8 cellular contexts compared by ENCODE assay signal in genomic region chrX:53081925-53082772, GRCh38. TPM values are rescaled to one million over a fixed set of nuclear protein-coding genes. Genes with fewer than 3 reads are reported as not detected.
A peak's percentile ranks its signal among the peaks of the same experiment; 100 is the strongest.
DNase-seq lines count a peak whose midpoint lies in the region; ATAC-seq and TF ChIP-seq lines count a peak whose summit lies in the region.

TSS of gene TSPYL2 (plus strand) at chrX:53082367. CDS start at chrX:53082499, 132 bp downstream.

- H3K27me3 ChIP-seq in cardiac muscle cell (no peaks in the 10 kb centered on the region), parathyroid adenoma (ENCODE audit: control insufficient read depth, insufficient read depth, low read length) (no peaks in the 10 kb centered on the region), tibial nerve (peaks cover 0 to 11% of the 10 kb centered on the region in 2 donors)

- H3K9me3 ChIP-seq in cardiac muscle cell (ENCODE audit: low read depth), result no peaks in the 10 kb centered on the region
- no peaks in the 10 kb centered on the region for H3K9me3 ChIP-seq in parathyroid adenoma (ENCODE audit: control insufficient read depth, low read length)
- H3K9me3 ChIP-seq in tibial nerve, result no peaks in the 10 kb centered on the region

- TF ChIP-seq POLR2A in tibial nerve (IDR thresholded peaks at IDR 0.05), result peak; percentile 90 to 99

- WGBS in tibial nerve, 2 donors, result 1 to 41% methylated on average over 56 to 84 of the region's 86 CpGs

- H3K4me1 ChIP-seq in cardiac muscle cell (ENCODE audit: low read depth), result peaks cover 5% of the 10 kb centered on the region
- peaks cover 6% of the 10 kb centered on the region for H3K4me1 ChIP-seq in parathyroid adenoma
- peaks cover 0 to 25% (median 3%) of the 10 kb centered on the region in 4 donors for H3K4me1 ChIP-seq in tibial nerve

- peak within 1 kb of the TSS; percentile 90 for H3K4me3 Mint-ChIP-seq in activated naive CD8-positive, alpha-beta T cell treated with anti-CD3 and anti-CD28 coated beads, Interleukin-2, amount 50 U/mL, for 24 hours

- ATAC-seq in HG02763 (IDR thresholded peaks at IDR 0.05; ENCODE audit: unreplicated experiment), result peak; percentile 91
- ATAC-seq in activated naive CD8-positive, alpha-beta T cell treated with anti-CD3 and anti-CD28 coated beads, Interleukin-2, amount 50 U/mL, for 24 hours, result peak; percentile 91

- peak within 1 kb of the TSS; percentile 42 for H2AFZ ChIP-seq in parathyroid adenoma

- H3K27ac Mint-ChIP-seq in activated naive CD8-positive, alpha-beta T cell treated with anti-CD3 and anti-CD28 coated beads, Interleukin-2, amount 50 U/mL, for 24 hours, result peak within 1 kb of the TSS; percentile 97

- peaks cover 47% of the 10 kb centered on the region for H3K4me1 Mint-ChIP-seq in activated naive CD8-positive, alpha-beta T cell treated with anti-CD3 and anti-CD28 coated beads, Interleukin-2, amount 50 U/mL, for 24 hours

- peak within 1 kb of the TSS; percentile 94 for H3K27ac ChIP-seq in cardiac muscle cell
- H3K27ac ChIP-seq in parathyroid adenoma, result peak within 1 kb of the TSS; percentile 93
- peak within 1 kb of the TSS; percentile 92 to 98 (median 96) for H3K27ac ChIP-seq in tibial nerve

- TF ChIP-seq EP300 in tibial nerve (IDR thresholded peaks at IDR 0.05), result peak; percentile 26 to 99

- H3K79me2 ChIP-seq in parathyroid adenoma, result peaks cover 2% of the 10 kb centered on the region

- H3K9me3 Mint-ChIP-seq in activated naive CD8-positive, alpha-beta T cell treated with anti-CD3 and anti-CD28 coated beads, Interleukin-2, amount 50 U/mL, for 24 hours, result no peaks in the 10 kb centered on the region

- TF ChIP-seq CTCF in GM12865 (IDR thresholded peaks at IDR 0.05; ENCODE audit: insufficient read depth, low read depth, low read length, missing control alignments) (no peak), cardiac muscle cell (IDR thresholded peaks at IDR 0.05; ENCODE audit: low read depth, low read length) (no peak), parathyroid adenoma (IDR thresholded peaks at IDR 0.05) (no peak), tibial nerve (IDR thresholded peaks at IDR 0.05) (peak in 2 of 5 experiments; percentile 39 to 42)

- H3K4me3 ChIP-seq in GM12865 (ENCODE audit: low read depth, low read length) (peak within 1 kb of the TSS; percentile 73), cardiac muscle cell (peak within 1 kb of the TSS; percentile 73), parathyroid adenoma (ENCODE audit: low read depth, low read length) (peak within 1 kb of the TSS; percentile 73), tibial nerve (peak within 1 kb of the TSS; percentile 55 to 83 (median 70))

- H3K27me3 Mint-ChIP-seq in activated naive CD8-positive, alpha-beta T cell treated with anti-CD3 and anti-CD28 coated beads, Interleukin-2, amount 50 U/mL, for 24 hours, result no peaks in the 10 kb centered on the region

- H3K36me3 Mint-ChIP-seq in activated naive CD8-positive, alpha-beta T cell treated with anti-CD3 and anti-CD28 coated beads, Interleukin-2, amount 50 U/mL, for 24 hours (ENCODE audit: low read depth), result peaks cover 20% of the 10 kb centered on the region

- peak within 1 kb of the TSS; percentile 79 for H3K4me2 ChIP-seq in parathyroid adenoma (ENCODE audit: low read length)

- peaks cover 10% of the 10 kb centered on the region for H3K36me3 ChIP-seq in cardiac muscle cell
- no peaks in the 10 kb centered on the region for H3K36me3 ChIP-seq in parathyroid adenoma (ENCODE audit: control insufficient read depth, insufficient read depth, low read length)
- H3K36me3 ChIP-seq in tibial nerve, result peaks cover 0 to 14% (median 0%) of the 10 kb centered on the region in 3 donors

- H3K9ac ChIP-seq in parathyroid adenoma, result peak within 1 kb of the TSS; percentile 91

- DNase-seq in GM12865 (ENCODE audit: low read depth) (peak; percentile 96), NCI-H1417 treated with DMSO at 0.1 percent for 48 hours (lab: John Stamatoyannopoulos, UW) (peak; percentile 79), SW480 (ENCODE audit: low spot score) (peak; percentile 92), cardiac muscle cell (ENCODE audit: low read depth in 1 of 2, low spot score in 1 of 2) (peak; percentile 92 to 98), tibial nerve (ENCODE audit: low spot score in 2 of 2) (peak; percentile 86 to 87)
- peak; percentile 92 for DNase-seq in activated naive CD8-positive, alpha-beta T cell treated with anti-CD3 and anti-CD28 coated beads, Interleukin-2, amount 50 U/mL, for 24 hours

RNA-seq across cellular contexts. Expression of gene TSPYL2, which starts in this region (rescaled TPM):
- total RNA-seq in cardiac muscle cell (33.4 and 36.8 TPM in 2 replicates), tibial nerve (100 to 1,000 TPM; 142 to 210 (median 180) TPM)
- 36.1 and 50.8 TPM in 2 replicates for polyA plus RNA-seq in cardiac muscle cell

Comparison
In these comparisons a context has a peak if more than half of its experiments do, and no peak if none do; other contexts are left out.
1. Peak in every context shown above with its lines: DNase-seq, ATAC-seq, H3K4me3 ChIP-seq and H3K27ac ChIP-seq.